ENCODE assay signal across 11 cellular contexts in genomic region chr1:16146888-16147614, GRCh38. TPM values are rescaled to one million over a fixed set of nuclear protein-coding genes. Genes with fewer than 3 reads are reported as not detected.
A peak's percentile ranks its signal among the peaks of the same experiment; 100 is the strongest.
DNase-seq lines count a peak whose midpoint lies in the region; ATAC-seq and TF ChIP-seq lines count a peak whose summit lies in the region.
"Had no signal": no experiment of that assay in that cellular context is flagged by ENCODE, and none has a peak within 500 bp of the region (broad histone marks: within the 10 kb centered on the region; RNA-seq: fewer than 3 reads in every experiment).

No MANE protein-coding gene starts in this region.

- H3K27ac ChIP-seq in SJSA1, result peak overlapping the region; percentile 95
- peak overlapping the region; percentile 26 to 42 for H3K27ac ChIP-seq in ovary

- H3K27me3 ChIP-seq in SJSA1 (replicated peaks) (no peaks in the 10 kb centered on the region), ovary (no peaks in the 10 kb centered on the region)

- TF ChIP-seq CTCF in fibroblast of the aortic adventitia (IDR thresholded peaks at IDR 0.05; ENCODE audit: insufficient read depth, low read length), result no peak
- no peak for TF ChIP-seq CTCF in ovary (IDR thresholded peaks at IDR 0.05)

- TF ChIP-seq POLR2A in ovary (IDR thresholded peaks at IDR 0.05), result no peak

- intact Hi-C loops in ovary (cut with DNase I), result loop anchor here in 1 of 4 donors (10.0 kb wide), 1 partner anchor 62 kb away; no protein-coding TSS in a partner anchor

- H3K36me3 ChIP-seq in SJSA1, result peaks cover 93% of the 10 kb centered on the region
- H3K36me3 ChIP-seq in ovary, result no peaks in the 10 kb centered on the region

- no peaks in the 10 kb centered on the region for H3K9me3 ChIP-seq in SJSA1 (replicated peaks)
- H3K9me3 ChIP-seq in ovary, result no peaks in the 10 kb centered on the region

- in situ Hi-C loops in Caki2 (cut with HindIII; ENCODE audit: low pct_unique_long_range_greater_than_20kb, low sequenced_read_pairs), result no loop called here

- DNase-seq in Caki2 (ENCODE audit: low read depth), result peak; percentile 53
- peak in 1 of 2 experiments; percentile 71 for DNase-seq in SJSA1 (ENCODE audit: low read depth in 1 of 2, low spot score in 2 of 2)
- peak; percentile 75 for DNase-seq in fibroblast of the aortic adventitia (ENCODE audit: low read depth)
- no peak for DNase-seq in ovary
- no peak for DNase-seq in activated gamma-delta T cell (lab: John Stamatoyannopoulos, UW)
- DNase-seq: activated CD4-positive, CD25-positive, alpha-beta regulatory T cell; CD8-positive, alpha-beta T cell; NCI-H446 treated with DMSO at 0.1 percent for 48 hours had no signal

- no peak for TF ChIP-seq EP300 in ovary (IDR thresholded peaks at IDR 0.05)

- no peak overlapping the region for H3K4me3 ChIP-seq in SJSA1
- H3K4me3 ChIP-seq in fibroblast of the aortic adventitia (ENCODE audit: low read depth, low read length), result no peak overlapping the region
- no peak overlapping the region for H3K4me3 ChIP-seq in ovary

- 52 to 62% (median 59%) methylated on average over 13 of the region's 13 CpGs for WGBS in ovary, 3 donors

- H3K4me1 ChIP-seq in SJSA1 (replicated peaks), result peaks cover 81% of the 10 kb centered on the region
- H3K4me1 ChIP-seq in ovary (ENCODE audit: insufficient read depth), result peaks cover 12% of the 10 kb centered on the region

- ATAC-seq in HG03521 (IDR thresholded peaks at IDR 0.05; ENCODE audit: unreplicated experiment), result no peak
- no peak for ATAC-seq in HG03139 (IDR thresholded peaks at IDR 0.05; ENCODE audit: unreplicated experiment)
- no peak for ATAC-seq in HG03097 (IDR thresholded peaks at IDR 0.05; ENCODE audit: low FRiP score, unreplicated experiment)
- ATAC-seq: CD8-positive, alpha-beta T cell had no signal

RNA-seq across cellular contexts. Expression of gene EPHA2, which starts 8.8 kb away (rescaled TPM):
- total RNA-seq in Caki2 (2014; rRNA removed; shearing (Covaris generic); ENCODE audit: low replicate concordance), result 64.0 and 81.3 TPM in 2 replicates
- 44.0 and 51.0 TPM in 2 replicates for total RNA-seq in SJSA1 (2014; rRNA removed; shearing (Covaris generic))
- total RNA-seq in fibroblast of the aortic adventitia (ENCODE audit: low replicate concordance) (7.8 and 7.9 TPM in 2 replicates), ovary (10 to 100 TPM in 3 of 7 donors, 1 to 10 TPM in 4; 3.9 to 40.7 (median 8.8) TPM)
- 1 to 10 TPM; 3.8 to 6.1 TPM for polyA plus RNA-seq in ovary
- total RNA-seq: CD8-positive, alpha-beta T cell had no signal

Comparison
In these comparisons a context has a peak if more than half of its experiments do, and no peak if none do; other contexts are left out.
1. DNase-seq: peak in Caki2 (single experiment) and fibroblast of the aortic adventitia (single experiment); none in ovary (0 of 5) and activated gamma-delta T cell (single experiment).